ENCODE assay signal across 8 cellular contexts in genomic region chr20:37564388-37565133, GRCh38. TPM values are rescaled to one million over a fixed set of nuclear protein-coding genes. Genes with fewer than 3 reads are reported as not detected.
DNase-seq lines count a peak whose midpoint lies in the region; ATAC-seq and TF ChIP-seq lines count a peak whose summit lies in the region.

No MANE protein-coding gene starts in this region.

- H4K20me1 ChIP-seq in OCI-LY3 (ENCODE audit: insufficient read depth, low read length), result no peaks in the 10 kb centered on the region

- peak overlapping the region; percentile 42 for H2AFZ ChIP-seq in OCI-LY3 (ENCODE audit: low read depth, low read length)

- H3K4me1 ChIP-seq in OCI-LY3 (ENCODE audit: low read length), result peaks cover 3% of the 10 kb centered on the region; the same call in 1 of the 2 replicates

- POLR2A ChIA-PET in BJ (lab: Charles Lee), result no interaction called here

- peaks cover 24% of the 10 kb centered on the region for H3K27me3 ChIP-seq in BJ (ENCODE audit: control insufficient read depth, insufficient read depth, low read length)
- H3K27me3 ChIP-seq in H7 (ENCODE audit: control insufficient read depth, insufficient read depth, low read length), result no peaks in the 10 kb centered on the region
- H3K27me3 ChIP-seq in OCI-LY3 (ENCODE audit: low read depth, low read length), result peaks cover 62% of the 10 kb centered on the region

- H3K9me3 ChIP-seq in OCI-LY3 (ENCODE audit: insufficient read depth, low read length), result no peaks in the 10 kb centered on the region

- H3K36me3 ChIP-seq in BJ (ENCODE audit: control insufficient read depth, insufficient read depth, low read length) (no peaks in the 10 kb centered on the region), H7 (replicated peaks; ENCODE audit: control insufficient read depth, insufficient read depth, low read length) (no peaks in the 10 kb centered on the region), OCI-LY3 (replicated peaks; ENCODE audit: low read depth, low read length) (no peaks in the 10 kb centered on the region)

- peak overlapping the region; percentile 48 for H3K4me2 ChIP-seq in OCI-LY3 (ENCODE audit: low read length)

- H3K4me3 ChIP-seq in BJ (ENCODE audit: low read depth, low read length) (no peak overlapping the region), H7 (ENCODE audit: insufficient read depth, low read depth, low read length) (no peak overlapping the region), OCI-LY3 (ENCODE audit: low read length) (peak overlapping the region; percentile 25)

- no peak overlapping the region for H3K9ac ChIP-seq in OCI-LY3 (ENCODE audit: low read length)

- DNase-seq in BJ (ENCODE audit: low read depth) (no peak), H7 (peak; percentile 93), left cardiac atrium (peak; percentile 56), sciatic nerve (ENCODE audit: low spot score) (peak; percentile 69), NCI-H2107 (lab: John Stamatoyannopoulos, UW) (no peak), NCI-H2107 treated with DMSO at 0.1 percent for 48 hours (lab: John Stamatoyannopoulos, UW; ENCODE audit: unreplicated experiment) (no peak)
- DNase-seq in activated naive CD4-positive, alpha-beta T cell treated with Interleukin-2 at 50 U/mL for 16 hours, result peak; percentile 39

- ATAC-seq in left cardiac atrium (peak; percentile 53 to 74), sciatic nerve (peak; percentile 69)

- no peak overlapping the region for H3K27ac ChIP-seq in OCI-LY3 (ENCODE audit: low read length)

- CTCF ChIA-PET in BJ (lab: Yijun Ruan, JAX), result interaction anchor here (0.6 to 4.9 kb wide), 56 partner anchors 8 to 882 kb away, joined by 3 to 50 read pairs (median 4); no protein-coding TSS in a partner anchor

- no peaks in the 10 kb centered on the region for H3K79me2 ChIP-seq in OCI-LY3 (ENCODE audit: low read length)

- TF ChIP-seq CTCF in BJ (IDR thresholded peaks at IDR 0.05; ENCODE audit: insufficient read depth, low read depth, low read length) (peak; percentile 95), OCI-LY3 (IDR thresholded peaks at IDR 0.05; ENCODE audit: low read depth, low read length) (peak; percentile 100)

- intact Hi-C loops in left cardiac atrium (cut with DNase I), result loop anchor here (5.0 to 10.0 kb wide), 5 partner anchors 200 to 760 kb away; no protein-coding TSS in a partner anchor
- intact Hi-C loops in sciatic nerve (cut with DNase I), result loop anchor here (5.0 kb wide), 1 partner anchor 598 kb away; no protein-coding TSS in a partner anchor

RNA-seq across cellular contexts. Expression of gene BLCAP, which starts 36.9 kb away (rescaled TPM):
- polyA plus RNA-seq in BJ (2011; rRNA removed), result 98.7 and 111 TPM in 2 replicates
- 64.2 and 79.7 TPM in 2 replicates for polyA minus RNA-seq in BJ (2011; rRNA and poly(A)+ RNA removed)
- 58.9 and 72.8 TPM in 2 replicates for total RNA-seq in H7 (2014; rRNA removed; shearing (Covaris generic))
- total RNA-seq in left cardiac atrium, result 10 to 100 TPM; 87.9 to 99.8 TPM
- total RNA-seq in sciatic nerve, result 58.4 TPM

RNA-seq across cellular contexts. Expression of gene NNAT, which starts 43.5 kb away (rescaled TPM):
- polyA plus RNA-seq in BJ (2011; rRNA removed), result not detected in 2 replicates
- polyA minus RNA-seq in BJ (2011; rRNA and poly(A)+ RNA removed), result not detected in 2 replicates
- total RNA-seq in H7 (2014; rRNA removed; shearing (Covaris generic)), result 205 and 219 TPM in 2 replicates
- total RNA-seq in left cardiac atrium, result 1 to 10 TPM; 2.8 to 4.0 TPM
- 2.1 TPM for total RNA-seq in sciatic nerve

Comparison
In these comparisons a context has a peak if more than half of its experiments do, and no peak if none do; other contexts are left out.
1. DNase-seq: peak in H7 (single experiment), activated naive CD4-positive, alpha-beta T cell treated with Interleukin-2 at 50 U/mL for 16 hours (single experiment), left cardiac atrium (single experiment) and sciatic nerve (single experiment); none in BJ (single experiment), NCI-H2107 (single experiment) and NCI-H2107 treated with DMSO at 0.1 percent for 48 hours (single experiment).
2. RNA of gene NNAT, which starts 43.5 kb away (total RNA-seq): 205 to 219 TPM in H7; 2.8 to 4.0 TPM in left cardiac atrium and 2.1 TPM in sciatic nerve (single experiment); every median in the first group is over 10 times any median in the second.